Comparison of ENCODE assay signal across 1 cellular context in genomic region chr2:112818094-112818902, GRCh38.
TF ChIP-seq lines count a peak whose summit lies in the region.

No MANE protein-coding gene starts in this region.

TF ChIP-seq in HepG2, 621 proteins besides CTCF, POLR2A, EP300 and RAD21 (continued from another document and continues in another):
- TF ChIP-seq ZNF800 (CRISPR knock-in tag; IDR thresholded peaks at IDR 0.05) (peak; percentile 79; the same call in 1 of the 2 replicates), HCFC1 (IDR thresholded peaks at IDR 0.05; ENCODE audit: low read depth, low read length) (no peak), MEF2D (CRISPR knock-in tag; IDR thresholded peaks at IDR 0.05) (peak; percentile 93), ZNF567 (CRISPR knock-in tag; IDR thresholded peaks at IDR 0.05; ENCODE audit: borderline replicate concordance) (no peak), CCDC6 (CRISPR knock-in tag; IDR thresholded peaks at IDR 0.05) (peak; percentile 96), ATF7-NPFF (CRISPR knock-in tag; IDR thresholded peaks at IDR 0.05; ENCODE audit: low read depth) (no peak), ARID2 (CRISPR knock-in tag; IDR thresholded peaks at IDR 0.05; ENCODE audit: borderline replicate concordance) (peak; percentile 79), POGK (CRISPR knock-in tag; conservative IDR thresholded peaks at IDR 0.05) (0 out of 2 replicates have a peak, but pooled peaks have one; percentile 68), ZNF33B (CRISPR knock-in tag; IDR thresholded peaks at IDR 0.05) (0 out of 2 replicates have a peak, but pooled peaks have one; percentile 61), CREB3 (CRISPR knock-in tag; IDR thresholded peaks at IDR 0.05) (peak; percentile 58; the same call in 1 of the 2 replicates), SRSF9 (IDR thresholded peaks at IDR 0.05; ENCODE audit: borderline replicate concordance, insufficient read depth, low read depth, low read length, poor library complexity, severe bottlenecking) (no peak), ZNF362 (CRISPR knock-in tag; IDR thresholded peaks at IDR 0.05; ENCODE audit: borderline replicate concordance) (peak; percentile 98), ZNF891 (CRISPR knock-in tag; IDR thresholded peaks at IDR 0.05) (no peak), ZNF598 (CRISPR knock-in tag; IDR thresholded peaks at IDR 0.05; ENCODE audit: borderline replicate concordance) (no peak), GPN1 (CRISPR knock-in tag; IDR thresholded peaks at IDR 0.05; ENCODE audit: borderline replicate concordance) (no peak), DMTF1 (CRISPR knock-in tag; IDR thresholded peaks at IDR 0.05) (0 out of 2 replicates have a peak, but pooled peaks have one; percentile 35), JARID2 (CRISPR knock-in tag; IDR thresholded peaks at IDR 0.05; ENCODE audit: insufficient replicate concordance) (peak; percentile 81), RFX3 (CRISPR knock-in tag; IDR thresholded peaks at IDR 0.05) (no peak), ZNF17 (CRISPR knock-in tag; IDR thresholded peaks at IDR 0.05) (no peak), ZKSCAN1 (IDR thresholded peaks at IDR 0.05; ENCODE audit: low read length) (no peak), GRHL1 (CRISPR knock-in tag; conservative IDR thresholded peaks at IDR 0.05) (no peak), DMAP1 (CRISPR knock-in tag; IDR thresholded peaks at IDR 0.05) (peak; percentile 69), ZNF552 (CRISPR knock-in tag; IDR thresholded peaks at IDR 0.05; ENCODE audit: borderline replicate concordance) (peak; percentile 52; the same call in 1 of the 2 replicates), ZNF121 (CRISPR knock-in tag; IDR thresholded peaks at IDR 0.05) (0 out of 2 replicates have a peak, but pooled peaks have one; percentile 11), ZSCAN30 (CRISPR knock-in tag; IDR thresholded peaks at IDR 0.05) (no peak), PATZ1 (CRISPR knock-in tag; IDR thresholded peaks at IDR 0.05) (peak; percentile 63; the same call in 1 of the 2 replicates), ZNF816 (CRISPR knock-in tag; IDR thresholded peaks at IDR 0.05; ENCODE audit: borderline replicate concordance) (peak; percentile 93; the same call in 1 of the 2 replicates), SAP130 (CRISPR knock-in tag; IDR thresholded peaks at IDR 0.05; ENCODE audit: low read depth) (peak; percentile 95), KLF6 (CRISPR knock-in tag; IDR thresholded peaks at IDR 0.05) (peak; percentile 98), GATA4 (IDR thresholded peaks at IDR 0.05; ENCODE audit: borderline replicate concordance, low read depth) (peak; percentile 98), TP53 (CRISPR knock-in tag; conservative IDR thresholded peaks at IDR 0.05) (peak; percentile 78), ZNF772 (CRISPR knock-in tag; IDR thresholded peaks at IDR 0.05) (peak; percentile 68), ZNF616 (CRISPR knock-in tag; IDR thresholded peaks at IDR 0.05; ENCODE audit: low read depth) (no peak), KDM5A (IDR thresholded peaks at IDR 0.05; ENCODE audit: borderline replicate concordance, low read length) (no peak), ZNF546 (CRISPR knock-in tag; conservative IDR thresholded peaks at IDR 0.05) (no peak), U2AF2 (IDR thresholded peaks at IDR 0.05; ENCODE audit: low read depth, low read length) (no peak), ZNF614 (CRISPR knock-in tag; IDR thresholded peaks at IDR 0.05; ENCODE audit: borderline replicate concordance) (peak; percentile 98), NR2C2 (CRISPR knock-in tag; IDR thresholded peaks at IDR 0.05; ENCODE audit: borderline replicate concordance) (peak; percentile 70), ATF7 (IDR thresholded peaks at IDR 0.05) (no peak; the same call in 1 of the 2 replicates), ATF7 (CRISPR knock-in tag; IDR thresholded peaks at IDR 0.05) (no peak; the same call in 1 of the 2 replicates), NFYC (CRISPR knock-in tag; IDR thresholded peaks at IDR 0.05) (peak; percentile 43; the same call in 1 of the 2 replicates), ZNF30 (CRISPR knock-in tag; IDR thresholded peaks at IDR 0.05) (no peak), ZNF260 (CRISPR knock-in tag; IDR thresholded peaks at IDR 0.05; ENCODE audit: borderline replicate concordance, low read depth) (no peak), CCAR2 (optimal IDR thresholded peaks at IDR 0.05; ENCODE audit: low read depth, low read length) (no peak), IKZF1 (IDR thresholded peaks at IDR 0.05) (no peak), ZNF747 (CRISPR knock-in tag; IDR thresholded peaks at IDR 0.05; ENCODE audit: borderline replicate concordance) (peak; percentile 23; the same call in 1 of the 2 replicates), ZBTB33 (CRISPR knock-in tag; IDR thresholded peaks at IDR 0.05) (0 out of 2 replicates have a peak, but pooled peaks have one; percentile 30), PHF20 (CRISPR knock-in tag; IDR thresholded peaks at IDR 0.05) (0 out of 2 replicates have a peak, but pooled peaks have one; percentile 25), HDAC6 (IDR thresholded peaks at IDR 0.05; ENCODE audit: low read depth, low read length) (no peak), GLI4 (CRISPR knock-in tag; IDR thresholded peaks at IDR 0.05; ENCODE audit: borderline replicate concordance) (peak; percentile 54; the same call in 1 of the 2 replicates), ZBTB43 (CRISPR knock-in tag; conservative IDR thresholded peaks at IDR 0.05) (peak; percentile 93), FOXJ3 (CRISPR knock-in tag; IDR thresholded peaks at IDR 0.05; ENCODE audit: borderline replicate concordance) (peak; percentile 98)
